ENCODE assay signal across 8 cellular contexts in genomic region chr5:151684690-151685361, GRCh38. TPM values are rescaled to one million over a fixed set of nuclear protein-coding genes. Genes with fewer than 3 reads are reported as not detected.
DNase-seq lines count a peak whose midpoint lies in the region; ATAC-seq, FAIRE-seq and TF ChIP-seq lines count a peak whose summit lies in the region.

No MANE protein-coding gene starts in this region.

- H3K9me3 Mint-ChIP-seq in mesothelial cell of epicardium, result no peaks in the 10 kb centered on the region

- peaks cover 3% of the 10 kb centered on the region for H3K36me3 Mint-ChIP-seq in mesothelial cell of epicardium

- no peaks in the 10 kb centered on the region for H3K9me3 ChIP-seq in ectodermal cell (ENCODE audit: control insufficient read depth, low read length)

- WGBS in ectodermal cell, 2 experiments, result 9 to 12% methylated on average over 8 of the region's 8 CpGs

- H3K4me1 Mint-ChIP-seq in mesothelial cell of epicardium, result peaks cover 49% of the 10 kb centered on the region

- peak overlapping the region; percentile 100 for H3K4me3 ChIP-seq in AG10803 (ENCODE audit: low read length)
- no peak overlapping the region for H3K4me3 ChIP-seq in LNCaP clone FGC (ENCODE audit: low read depth, low read length)
- peak overlapping the region; percentile 63 for H3K4me3 ChIP-seq in ectodermal cell (ENCODE audit: insufficient read depth, low read depth, low read length)

- FAIRE-seq in GM12892 (lab: Jason Lieb, UNC), result no peak

- ATAC-seq in GM19023 (IDR thresholded peaks at IDR 0.05; ENCODE audit: unreplicated experiment) (no peak), HG02623 (IDR thresholded peaks at IDR 0.05; ENCODE audit: unreplicated experiment) (no peak)

- no peaks in the 10 kb centered on the region for H3K27me3 ChIP-seq in ectodermal cell (ENCODE audit: control insufficient read depth, insufficient read depth, low read length, poor library complexity, severe bottlenecking)

- no peaks in the 10 kb centered on the region for H3K27me3 Mint-ChIP-seq in mesothelial cell of epicardium (ENCODE audit: low read depth)

- H3K4me3 Mint-ChIP-seq in mesothelial cell of epicardium, result peak overlapping the region; percentile 91

- peak overlapping the region; percentile 85 for H3K27ac ChIP-seq in ectodermal cell (ENCODE audit: insufficient read depth, low read depth, low read length, poor library complexity, severe bottlenecking)

- H3K27ac Mint-ChIP-seq in mesothelial cell of epicardium, result peak overlapping the region; percentile 98

- no peaks in the 10 kb centered on the region for H3K36me3 ChIP-seq in ectodermal cell (ENCODE audit: control insufficient read depth, insufficient read depth, low read length)

- DNase-seq in AG10803 (ENCODE audit: low read depth) (peak; percentile 97), LNCaP clone FGC (ENCODE audit: low read depth) (no peak), mesothelial cell of epicardium (ENCODE audit: low spot score in 2 of 2, unreplicated experiment in 2 of 2) (peak; percentile 78 to 83), NCI-H748 treated with DMSO at 0.1 percent for 48 hours (lab: John Stamatoyannopoulos, UW) (no peak), GM12892 (ENCODE audit: insufficient read length) (no peak)

- TF ChIP-seq POLR2A in GM12892 (IDR thresholded peaks at IDR 0.05; ENCODE audit: low read depth, low read length), result no peak

- TF ChIP-seq CTCF in AG10803 (conservative IDR thresholded peaks at IDR 0.05; ENCODE audit: low read length) (peak; percentile 60), LNCaP clone FGC (IDR thresholded peaks at IDR 0.05; ENCODE audit: control insufficient read depth, extremely low read depth, insufficient read depth) (peak; percentile 24), mesothelial cell of epicardium (IDR thresholded peaks at IDR 0.05; ENCODE audit: unreplicated experiment) (peak; percentile 29)

- H3K4me1 ChIP-seq in ectodermal cell (ENCODE audit: control insufficient read depth, insufficient read depth, low read length), result peaks cover 31% of the 10 kb centered on the region

RNA-seq across cellular contexts. Expression of gene SPARC, which starts 1.9 kb away (rescaled TPM):
- 665 TPM for polyA plus RNA-seq in ectodermal cell (2013, experiment 1 of 4)
- polyA plus RNA-seq in ectodermal cell (2013, experiment 2 of 4), result 611 TPM
- polyA plus RNA-seq in ectodermal cell (2013, experiment 3 of 4), result 459 TPM
- polyA plus RNA-seq in ectodermal cell (2013, experiment 4 of 4), result 544 TPM
- 2,843 to 2,896 TPM (median 2,890 TPM) in 3 replicates for total RNA-seq in mesothelial cell of epicardium
- polyA plus RNA-seq in GM12892 (2012; ENCODE audit: missing spikeins), result 24.0 TPM

Comparison
In these comparisons a context has a peak if more than half of its experiments do, and no peak if none do; other contexts are left out.
1. DNase-seq: peak in AG10803 (single experiment) and mesothelial cell of epicardium (2 of 2); none in LNCaP clone FGC (single experiment), NCI-H748 treated with DMSO at 0.1 percent for 48 hours (single experiment) and GM12892 (single experiment).
2. Peak in every context shown above with its lines, with median percentiles within 50 percentile points of each other: CTCF ChIP-seq.